In the genomic region with DNA sequence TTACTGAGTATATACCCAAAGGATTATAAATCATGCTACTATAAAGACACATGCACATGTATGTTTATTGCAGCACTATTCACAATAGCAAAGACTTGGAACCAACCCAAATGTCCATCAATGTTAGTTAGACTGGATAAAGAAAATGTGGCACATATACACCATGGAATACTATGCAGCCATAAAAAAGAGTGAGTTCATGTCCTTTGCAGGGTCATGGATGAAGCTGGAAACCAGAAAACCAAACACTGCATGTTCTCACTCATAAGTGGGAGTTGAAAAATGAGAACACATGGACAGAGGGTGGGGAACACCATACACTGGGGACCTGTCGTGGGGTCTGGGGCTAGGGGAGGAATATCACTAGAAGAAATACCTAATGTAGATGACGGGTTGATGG, we compare ENCODE assay signal across 1 cellular context. TPM values are rescaled to one million over a fixed set of nuclear protein-coding genes. Genes with fewer than 3 reads are reported as not detected.
"Had no signal": no experiment of that assay in that cellular context is flagged by ENCODE, and none has a peak within 500 bp of the region (broad histone marks: within the 10 kb centered on the region; RNA-seq: fewer than 3 reads in every experiment).

No MANE protein-coding gene starts in this region.

RNA-seq across cellular contexts. Expression of a gene that starts 27.5 kb away (rescaled TPM):
- polyA plus RNA-seq: smooth muscle cell had no signal
